Comparison of ENCODE assay signal across 8 cellular contexts in genomic region chr7:118184392-118184899, GRCh38. TPM values are rescaled to one million over a fixed set of nuclear protein-coding genes. Genes with fewer than 3 reads are reported as not detected.
DNase-seq lines count a peak whose midpoint lies in the region; ATAC-seq and TF ChIP-seq lines count a peak whose summit lies in the region.

No MANE protein-coding gene starts in this region.

- H3K4me1 Mint-ChIP-seq in HFFc6 (ENCODE audit: low read depth): peaks cover 25% of the 10 kb centered on the region
- peaks cover 25% of the 10 kb centered on the region for H3K4me1 Mint-ChIP-seq in stimulated activated naive CD8-positive, alpha-beta T cell treated with anti-CD3 and anti-CD28 coated beads, Interleukin-15, amount 100 ng/mL, for 72 hours

- H3K36me3 Mint-ChIP-seq in HFFc6 (ENCODE audit: low read depth): peaks cover 23% of the 10 kb centered on the region
- peaks cover 28 to 34% of the 10 kb centered on the region in 2 donors for H3K36me3 Mint-ChIP-seq in activated naive CD4-positive, alpha-beta T cell treated with anti-CD3 and anti-CD28 coated beads, Interleukin-2, amount 50 U/mL, for 72 hours

- H3K9me3 Mint-ChIP-seq in HFFc6: no peaks in the 10 kb centered on the region
- H3K9me3 Mint-ChIP-seq in activated naive CD4-positive, alpha-beta T cell treated with anti-CD3 and anti-CD28 coated beads, Interleukin-2, amount 50 U/mL, for 72 hours: no peaks in the 10 kb centered on the region
- H3K9me3 Mint-ChIP-seq in stimulated activated naive CD8-positive, alpha-beta T cell treated with anti-CD3 and anti-CD28 coated beads, Interleukin-15, amount 100 ng/mL, for 72 hours: no peaks in the 10 kb centered on the region

- TF ChIP-seq CTCF in AG04450 (IDR thresholded peaks at IDR 0.05; ENCODE audit: low read depth, low read length): no peak
- no peak for TF ChIP-seq CTCF in HFFc6 (IDR thresholded peaks at IDR 0.05)

- ATAC-seq in activated naive CD4-positive, alpha-beta T cell treated with anti-CD3 and anti-CD28 coated beads, Interleukin-2, amount 50 U/mL, for 72 hours: no peak
- ATAC-seq in stimulated activated naive CD8-positive, alpha-beta T cell treated with anti-CD3 and anti-CD28 coated beads, Interleukin-15, amount 100 ng/mL, for 72 hours: no peak
- ATAC-seq in HG02571 (IDR thresholded peaks at IDR 0.05; ENCODE audit: unreplicated experiment) (no peak), GM21576 (IDR thresholded peaks at IDR 0.05; ENCODE audit: unreplicated experiment) (no peak)

- no peaks in the 10 kb centered on the region for H3K27me3 ChIP-seq in AG04450 (ENCODE audit: control insufficient read depth, insufficient read depth, low read length)
- H3K27me3 ChIP-seq in iPS-18a (ENCODE audit: control insufficient read depth, insufficient read depth, low read length): no peaks in the 10 kb centered on the region

- H3K4me3 ChIP-seq in AG04450 (ENCODE audit: low read depth, low read length): peak overlapping the region; percentile 61
- peak overlapping the region; percentile 98 for H3K4me3 ChIP-seq in iPS-18a (ENCODE audit: low read length)

- CTCF ChIA-PET in AG04450 (lab: Charles Lee): interaction anchor here (2.8 kb wide), 1 partner anchor 11 kb away, joined by 20 read pairs; no protein-coding TSS in a partner anchor

- H3K27ac ChIP-seq in AG04450 (ENCODE audit: low read depth, low read length) (peak overlapping the region; percentile 83), iPS-18a (ENCODE audit: low read length) (peak overlapping the region; percentile 96)

- H3K27ac Mint-ChIP-seq in HFFc6: peak overlapping the region; percentile 98
- H3K27ac Mint-ChIP-seq in activated naive CD4-positive, alpha-beta T cell treated with anti-CD3 and anti-CD28 coated beads, Interleukin-2, amount 50 U/mL, for 72 hours: peak overlapping the region; percentile 97 to 99
- peak overlapping the region; percentile 99 to 100 for H3K27ac Mint-ChIP-seq in stimulated activated naive CD8-positive, alpha-beta T cell treated with anti-CD3 and anti-CD28 coated beads, Interleukin-15, amount 100 ng/mL, for 72 hours

- no peaks in the 10 kb centered on the region for H3K9me3 ChIP-seq in AG04450 (ENCODE audit: control insufficient read depth, insufficient read depth, low read length)
- H3K9me3 ChIP-seq in iPS-18a (ENCODE audit: control insufficient read depth, low read depth, low read length): no peaks in the 10 kb centered on the region

- H3K9ac ChIP-seq in iPS-18a (ENCODE audit: low read length): peak overlapping the region; percentile 97

- H3K27me3 Mint-ChIP-seq in HFFc6 (ENCODE audit: insufficient read depth): no peaks in the 10 kb centered on the region; the same call in 1 of the 2 replicates
- H3K27me3 Mint-ChIP-seq in stimulated activated naive CD8-positive, alpha-beta T cell treated with anti-CD3 and anti-CD28 coated beads, Interleukin-15, amount 100 ng/mL, for 72 hours: no peaks in the 10 kb centered on the region

- H3K36me3 ChIP-seq in iPS-18a (ENCODE audit: control insufficient read depth, low read depth, low read length): peaks cover 24% of the 10 kb centered on the region

- POLR2A ChIA-PET in AG04450 (lab: Yijun Ruan, JAX): no interaction called here

- peak overlapping the region; percentile 97 for H3K4me3 Mint-ChIP-seq in HFFc6
- H3K4me3 Mint-ChIP-seq in stimulated activated naive CD8-positive, alpha-beta T cell treated with anti-CD3 and anti-CD28 coated beads, Interleukin-15, amount 100 ng/mL, for 72 hours: peak overlapping the region; percentile 94 to 100

- DNase-seq in AG04450 (ENCODE audit: low read depth, low spot score) (no peak), HFFc6 (no peak), cortex of kidney (lab: John Stamatoyannopoulos, UW) (no peak)
- DNase-seq in activated naive CD4-positive, alpha-beta T cell treated with anti-CD3 and anti-CD28 coated beads, Interleukin-2, amount 50 U/mL, for 72 hours (ENCODE audit: low spot score in 2 of 2): no peak
- DNase-seq in stimulated activated naive CD8-positive, alpha-beta T cell treated with anti-CD3 and anti-CD28 coated beads, Interleukin-15, amount 100 ng/mL, for 72 hours: no peak

- H3K4me1 ChIP-seq in iPS-18a (ENCODE audit: control insufficient read depth, low read depth, low read length): peaks cover 14% of the 10 kb centered on the region

RNA-seq across cellular contexts. Expression of gene LSM8, which starts 0.5 kb away (rescaled TPM):
- 37.1 and 42.6 TPM in 2 replicates for polyA plus RNA-seq in AG04450 (2011; rRNA removed)
- 11.8 and 16.2 TPM in 2 replicates for polyA minus RNA-seq in AG04450 (2011; rRNA and poly(A)+ RNA removed)
- 10 to 100 TPM; 10.7 to 24.3 (median 19.9) TPM for total RNA-seq in HFFc6 (2021; fragmentation: NEBNext Ultra II Directional; extraction: Animal tissue kit (Norgen Biotek cat#: 25700))
- total RNA-seq in activated naive CD4-positive, alpha-beta T cell treated with anti-CD3 and anti-CD28 coated beads, Interleukin-2, amount 50 U/mL, for 72 hours: 10 to 100 TPM; 41.7 to 57.0 TPM

RNA-seq across cellular contexts. Expression of gene ANKRD7, which starts 40.1 kb away (rescaled TPM):
- 0.30 and 0.50 TPM in 2 replicates for polyA plus RNA-seq in AG04450 (2011; rRNA removed)
- polyA minus RNA-seq in AG04450 (2011; rRNA and poly(A)+ RNA removed): 0.83 TPM in 1 of 2 replicates, not detected in the other
- total RNA-seq in HFFc6 (2021; fragmentation: NEBNext Ultra II Directional; extraction: Animal tissue kit (Norgen Biotek cat#: 25700)): under 1 TPM in 3 of 6 experiments, not detected in 3; 0.35 to 0.57 (median 0.37) TPM
- under 1 TPM; 0.59 to 0.70 TPM for total RNA-seq in activated naive CD4-positive, alpha-beta T cell treated with anti-CD3 and anti-CD28 coated beads, Interleukin-2, amount 50 U/mL, for 72 hours
